ENCODE assay signal across 1 cellular context in the genomic region with DNA sequence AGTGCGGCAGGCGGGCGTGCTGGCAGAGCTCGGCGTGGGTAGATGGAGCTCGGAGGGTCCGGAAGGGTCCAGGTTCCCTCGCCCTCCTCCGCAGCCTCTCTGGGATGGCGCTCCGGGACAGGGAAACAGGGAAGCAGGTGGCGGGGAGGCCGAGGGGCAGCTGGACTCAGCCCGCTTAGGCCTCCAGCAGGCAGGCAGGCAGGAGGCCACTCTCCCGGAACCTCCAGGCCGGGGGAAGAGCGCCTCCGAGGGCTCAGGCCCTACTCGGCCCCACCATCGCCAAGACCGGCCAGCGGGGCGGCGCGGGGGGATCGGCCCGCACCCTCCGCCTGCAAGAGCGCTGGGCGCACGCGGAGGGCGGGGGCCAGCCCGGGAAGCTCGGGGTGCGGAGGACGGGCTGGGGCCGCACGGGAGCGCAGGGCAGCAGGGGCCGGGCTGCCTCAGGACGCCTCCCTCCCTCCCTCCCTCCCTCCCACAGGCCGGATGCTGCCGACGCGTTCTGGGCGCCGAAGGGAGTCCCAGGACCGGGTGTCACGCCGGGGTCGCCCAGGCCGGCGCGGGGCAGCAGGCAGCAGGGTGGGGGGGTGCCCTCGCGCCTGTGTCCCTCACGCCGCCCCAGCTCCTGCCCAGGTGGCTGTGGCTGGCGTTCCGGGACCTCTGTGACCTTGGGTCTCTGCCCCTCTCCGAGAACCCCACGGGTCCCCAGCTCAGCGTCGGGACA.
TF ChIP-seq lines count a peak whose summit lies in the region.

No MANE protein-coding gene starts in this region.

TF ChIP-seq in WTC11, 78 proteins besides CTCF, POLR2A, EP300 and RAD21 (continued from another document):
- TF ChIP-seq, protein P1, sequence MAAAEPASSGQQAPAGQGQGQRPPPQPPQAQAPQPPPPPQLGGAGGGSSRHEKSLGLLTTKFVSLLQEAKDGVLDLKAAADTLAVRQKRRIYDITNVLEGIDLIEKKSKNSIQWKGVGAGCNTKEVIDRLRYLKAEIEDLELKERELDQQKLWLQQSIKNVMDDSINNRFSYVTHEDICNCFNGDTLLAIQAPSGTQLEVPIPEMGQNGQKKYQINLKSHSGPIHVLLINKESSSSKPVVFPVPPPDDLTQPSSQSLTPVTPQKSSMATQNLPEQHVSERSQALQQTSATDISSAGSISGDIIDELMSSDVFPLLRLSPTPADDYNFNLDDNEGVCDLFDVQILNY (CRISPR knock-in tag; IDR thresholded peaks at IDR 0.05): 0 out of 2 replicates have a peak, but pooled peaks have one; percentile 68
- TF ChIP-seq FOXK1 (CRISPR knock-in tag; IDR thresholded peaks at IDR 0.05) (0 out of 2 replicates have a peak, but pooled peaks have one; percentile 48), IRF2 (CRISPR knock-in tag; IDR thresholded peaks at IDR 0.05; ENCODE audit: borderline replicate concordance, low read depth) (no peak)
- TF ChIP-seq, protein P2, sequence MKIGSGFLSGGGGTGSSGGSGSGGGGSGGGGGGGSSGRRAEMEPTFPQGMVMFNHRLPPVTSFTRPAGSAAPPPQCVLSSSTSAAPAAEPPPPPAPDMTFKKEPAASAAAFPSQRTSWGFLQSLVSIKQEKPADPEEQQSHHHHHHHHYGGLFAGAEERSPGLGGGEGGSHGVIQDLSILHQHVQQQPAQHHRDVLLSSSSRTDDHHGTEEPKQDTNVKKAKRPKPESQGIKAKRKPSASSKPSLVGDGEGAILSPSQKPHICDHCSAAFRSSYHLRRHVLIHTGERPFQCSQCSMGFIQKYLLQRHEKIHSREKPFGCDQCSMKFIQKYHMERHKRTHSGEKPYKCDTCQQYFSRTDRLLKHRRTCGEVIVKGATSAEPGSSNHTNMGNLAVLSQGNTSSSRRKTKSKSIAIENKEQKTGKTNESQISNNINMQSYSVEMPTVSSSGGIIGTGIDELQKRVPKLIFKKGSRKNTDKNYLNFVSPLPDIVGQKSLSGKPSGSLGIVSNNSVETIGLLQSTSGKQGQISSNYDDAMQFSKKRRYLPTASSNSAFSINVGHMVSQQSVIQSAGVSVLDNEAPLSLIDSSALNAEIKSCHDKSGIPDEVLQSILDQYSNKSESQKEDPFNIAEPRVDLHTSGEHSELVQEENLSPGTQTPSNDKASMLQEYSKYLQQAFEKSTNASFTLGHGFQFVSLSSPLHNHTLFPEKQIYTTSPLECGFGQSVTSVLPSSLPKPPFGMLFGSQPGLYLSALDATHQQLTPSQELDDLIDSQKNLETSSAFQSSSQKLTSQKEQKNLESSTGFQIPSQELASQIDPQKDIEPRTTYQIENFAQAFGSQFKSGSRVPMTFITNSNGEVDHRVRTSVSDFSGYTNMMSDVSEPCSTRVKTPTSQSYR (CRISPR knock-in tag; IDR thresholded peaks at IDR 0.05): peak; percentile 21; the same call in 1 of the 2 replicates
- TF ChIP-seq, protein P3, sequence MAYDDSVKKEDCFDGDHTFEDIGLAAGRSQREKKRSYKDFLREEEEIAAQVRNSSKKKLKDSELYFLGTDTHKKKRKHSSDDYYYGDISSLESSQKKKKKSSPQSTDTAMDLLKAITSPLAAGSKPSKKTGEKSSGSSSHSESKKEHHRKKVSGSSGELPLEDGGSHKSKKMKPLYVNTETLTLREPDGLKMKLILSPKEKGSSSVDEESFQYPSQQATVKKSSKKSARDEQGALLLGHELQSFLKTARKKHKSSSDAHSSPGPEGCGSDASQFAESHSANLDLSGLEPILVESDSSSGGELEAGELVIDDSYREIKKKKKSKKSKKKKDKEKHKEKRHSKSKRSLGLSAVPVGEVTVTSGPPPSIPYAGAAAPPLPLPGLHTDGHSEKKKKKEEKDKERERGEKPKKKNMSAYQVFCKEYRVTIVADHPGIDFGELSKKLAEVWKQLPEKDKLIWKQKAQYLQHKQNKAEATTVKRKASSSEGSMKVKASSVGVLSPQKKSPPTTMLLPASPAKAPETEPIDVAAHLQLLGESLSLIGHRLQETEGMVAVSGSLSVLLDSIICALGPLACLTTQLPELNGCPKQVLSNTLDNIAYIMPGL (CRISPR knock-in tag; IDR thresholded peaks at IDR 0.05): no peak; the same call in 1 of the 2 replicates
- TF ChIP-seq, protein P4, sequence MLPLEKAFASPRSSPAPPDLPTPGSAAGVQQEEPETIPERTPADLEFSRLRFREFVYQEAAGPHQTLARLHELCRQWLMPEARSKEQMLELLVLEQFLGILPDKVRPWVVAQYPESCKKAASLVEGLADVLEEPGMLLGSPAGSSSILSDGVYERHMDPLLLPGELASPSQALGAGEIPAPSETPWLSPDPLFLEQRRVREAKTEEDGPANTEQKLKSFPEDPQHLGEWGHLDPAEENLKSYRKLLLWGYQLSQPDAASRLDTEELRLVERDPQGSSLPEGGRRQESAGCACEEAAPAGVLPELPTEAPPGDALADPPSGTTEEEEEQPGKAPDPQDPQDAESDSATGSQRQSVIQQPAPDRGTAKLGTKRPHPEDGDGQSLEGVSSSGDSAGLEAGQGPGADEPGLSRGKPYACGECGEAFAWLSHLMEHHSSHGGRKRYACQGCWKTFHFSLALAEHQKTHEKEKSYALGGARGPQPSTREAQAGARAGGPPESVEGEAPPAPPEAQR (CRISPR knock-in tag; IDR thresholded peaks at IDR 0.05): no peak
- TF ChIP-seq, protein P5, sequence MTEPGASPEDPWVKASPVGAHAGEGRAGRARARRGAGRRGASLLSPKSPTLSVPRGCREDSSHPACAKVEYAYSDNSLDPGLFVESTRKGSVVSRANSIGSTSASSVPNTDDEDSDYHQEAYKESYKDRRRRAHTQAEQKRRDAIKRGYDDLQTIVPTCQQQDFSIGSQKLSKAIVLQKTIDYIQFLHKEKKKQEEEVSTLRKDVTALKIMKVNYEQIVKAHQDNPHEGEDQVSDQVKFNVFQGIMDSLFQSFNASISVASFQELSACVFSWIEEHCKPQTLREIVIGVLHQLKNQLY (CRISPR knock-in tag; IDR thresholded peaks at IDR 0.05): 0 out of 2 replicates have a peak, but pooled peaks have one; percentile 18
